26 cellular contexts compared by ENCODE assay signal in genomic region chr1:94560333-94560732, GRCh38. TPM values are rescaled to one million over a fixed set of nuclear protein-coding genes. Genes with fewer than 3 reads are reported as not detected.
DNase-seq lines count a peak whose midpoint lies in the region; ATAC-seq and TF ChIP-seq lines count a peak whose summit lies in the region.
"Had no signal": no experiment of that assay in that cellular context is flagged by ENCODE, and none has a peak within 500 bp of the region (broad histone marks: within the 10 kb centered on the region; RNA-seq: fewer than 3 reads in every experiment).

No MANE protein-coding gene starts in this region.

- in situ Hi-C loops in astrocyte of the spinal cord (cut with HindIII; ENCODE audit: low sequenced_read_pairs), result no loop called here

- 0 out of 2 replicates have a peak, but pooled peaks cover 4% of the 10 kb centered on the region for H3K36me3 Mint-ChIP-seq in HFFc6 (ENCODE audit: low read depth)
- H3K36me3 Mint-ChIP-seq: activated naive CD8-positive, alpha-beta T cell; brain had no signal

- no peaks in the 10 kb centered on the region for H3K36me3 ChIP-seq in mucosa of descending colon (ENCODE audit: low read depth)
- H3K36me3 ChIP-seq: BLaER1, prostate gland had no signal

- DNase-seq in AG08395 (ENCODE audit: low spot score) (peak; percentile 26), HFFc6 (peak; percentile 45), astrocyte of the spinal cord (ENCODE audit: low read depth, low spot score) (peak; percentile 40), iris pigment epithelial cell (ENCODE audit: low read depth) (peak; percentile 74), NCI-H2107 treated with DMSO at 0.1 percent for 48 hours (lab: John Stamatoyannopoulos, UW; ENCODE audit: unreplicated experiment) (no peak), GOT3 (lab: John Stamatoyannopoulos, UW) (no peak), mucosa of descending colon (no peak)
- DNase-seq: activated CD4-positive, alpha-beta memory T cell treated with anti-CD3 and anti-CD28 coated beads, Interleukin-2, amount 10 ng/mL, durations not matched to agents 7 days and 5 days; activated CD4-positive, CD25-positive, alpha-beta regulatory T cell treated with anti-CD3 and anti-CD28 coated beads, Interleukin-2, amount 50 U/mL, for 72 hours; Caco-2; DMS79 treated with DMSO at 0.1 percent for 48 hours; effector memory CD4-positive, alpha-beta T cell; NCI-H1105; NCI-H2081 treated with DMSO at 0.1 percent for 48 hours; NCI-H446; OCI-M1; SHP77; T-helper 1 cell had no signal

- H3K9me3 ChIP-seq in mucosa of descending colon, result no peaks in the 10 kb centered on the region
- H3K9me3 ChIP-seq: A549, BLaER1, Caco-2, prostate gland had no signal

- H3K4me1 Mint-ChIP-seq in HFFc6 (ENCODE audit: low read depth), result peaks cover 37% of the 10 kb centered on the region
- H3K4me1 Mint-ChIP-seq: activated CD4-positive, alpha-beta memory T cell treated with anti-CD3 and anti-CD28 coated beads, Interleukin-2, amount 10 ng/mL, durations not matched to agents 7 days and 5 days had no signal

- intact Hi-C loops in mucosa of descending colon (cut with DNase I, micrococcal nuclease), result no loop called here

- ATAC-seq in mucosa of descending colon, result no peak
- no peak for ATAC-seq in HG02938 (IDR thresholded peaks at IDR 0.05; ENCODE audit: unreplicated experiment)
- ATAC-seq: A549, HCT116 had no signal

- H3K4me3 Mint-ChIP-seq in HFFc6, result no peak overlapping the region
- H3K4me3 Mint-ChIP-seq: activated CD4-positive, alpha-beta memory T cell treated with anti-CD3 and anti-CD28 coated beads, Interleukin-2, amount 10 ng/mL, durations not matched to agents 7 days and 5 days; activated naive CD8-positive, alpha-beta T cell; brain had no signal

- TF ChIP-seq CTCF in HFFc6 (IDR thresholded peaks at IDR 0.05) (peak; percentile 50), astrocyte of the spinal cord (IDR thresholded peaks at IDR 0.05; ENCODE audit: low read depth, low read length) (no peak), mucosa of descending colon (IDR thresholded peaks at IDR 0.05) (no peak)

- peaks cover 6% of the 10 kb centered on the region for H3K4me1 ChIP-seq in mucosa of descending colon (ENCODE audit: low read depth)
- H3K4me1 ChIP-seq: BLaER1, prostate gland had no signal

- no peaks in the 10 kb centered on the region for H3K9me3 Mint-ChIP-seq in HFFc6
- H3K9me3 Mint-ChIP-seq: activated CD4-positive, alpha-beta memory T cell treated with anti-CD3 and anti-CD28 coated beads, Interleukin-2, amount 10 ng/mL, durations not matched to agents 7 days and 5 days; activated T-helper 2 cell treated with anti-CD3 and anti-CD28 coated beads, Interferon-gamma antibody, Interleukin-2, Interleukin-4, amounts not matched to agents 10 μg/mL and 5 μg/mL and 100 μg/mL, durations not matched to agents 14 hours and 24 hours and 36 hours had no signal

- H3K27ac Mint-ChIP-seq in HFFc6, result peak overlapping the region; percentile 71
- H3K27ac Mint-ChIP-seq: activated CD4-positive, alpha-beta memory T cell treated with anti-CD3 and anti-CD28 coated beads, Interleukin-2, amount 10 ng/mL, durations not matched to agents 7 days and 5 days; activated naive CD8-positive, alpha-beta T cell; activated T-helper 2 cell treated with anti-CD3 and anti-CD28 coated beads, Interferon-gamma antibody, Interleukin-2, Interleukin-4, amounts not matched to agents 10 μg/mL and 5 μg/mL and 100 μg/mL, durations not matched to agents 14 hours and 24 hours and 36 hours; brain had no signal

- H3K4me3 ChIP-seq in astrocyte of the spinal cord (ENCODE audit: low read depth, low read length), result no peak overlapping the region
- no peak overlapping the region for H3K4me3 ChIP-seq in mucosa of descending colon
- H3K4me3 ChIP-seq: A549, BLaER1, prostate gland had no signal

- H3K27me3 Mint-ChIP-seq in HFFc6 (ENCODE audit: insufficient read depth), result no peaks in the 10 kb centered on the region
- H3K27me3 Mint-ChIP-seq: brain had no signal

RNA-seq across cellular contexts. Expression of gene F3, which starts 18.8 kb away (rescaled TPM):
- 100 to 1,000 TPM; 150 to 457 (median 176) TPM for total RNA-seq in HFFc6 (2021; fragmentation: NEBNext Ultra II Directional; extraction: Animal tissue kit (Norgen Biotek cat#: 25700))
- total RNA-seq in mucosa of descending colon, result 10 to 100 TPM; 24.4 to 44.3 (median 33.2) TPM

Comparison
In these comparisons a context has a peak if more than half of its experiments do, and no peak if none do; other contexts are left out.
1. DNase-seq: peak in AG08395 (single experiment), HFFc6 (single experiment), astrocyte of the spinal cord (single experiment) and iris pigment epithelial cell (single experiment); none in NCI-H2107 treated with DMSO at 0.1 percent for 48 hours (single experiment), GOT3 (single experiment) and mucosa of descending colon (0 of 3).